Comparison of ENCODE assay signal across 17 cellular contexts in the genomic region with DNA sequence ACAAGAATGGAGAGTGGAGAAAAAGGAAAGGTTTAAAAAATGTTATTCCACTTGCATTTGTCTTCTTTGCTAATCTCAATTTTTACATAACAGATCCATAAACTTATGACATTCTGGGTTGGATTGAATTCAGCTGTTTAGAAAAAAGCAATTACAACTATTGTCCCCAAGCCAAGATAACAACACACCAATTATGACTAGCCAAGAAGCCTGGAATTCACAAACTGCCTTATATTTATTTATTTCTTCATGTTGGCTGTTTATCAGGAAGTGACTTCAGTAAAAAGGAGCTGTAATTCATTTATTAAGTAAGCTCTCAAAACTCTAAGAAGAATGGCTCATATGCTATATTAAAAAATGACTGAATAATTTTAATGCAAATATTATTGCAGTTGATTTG.
DNase-seq lines count a peak whose midpoint lies in the region; TF ChIP-seq lines count a peak whose summit lies in the region.
"Had no signal": no experiment of that assay in that cellular context is flagged by ENCODE, and none has a peak within 500 bp of the region (broad histone marks: within the 10 kb centered on the region; RNA-seq: fewer than 3 reads in every experiment).

No MANE protein-coding gene starts in this region.

- DNase-seq in EH (ENCODE audit: low read depth) = peak; percentile 32
- peak; percentile 50 for DNase-seq in LHCN-M2 (ENCODE audit: low read depth)
- DNase-seq in fibroblast of mammary gland (ENCODE audit: low read depth) = peak; percentile 65
- DNase-seq in coronary artery (ENCODE audit: low spot score) = no peak
- DNase-seq in right atrium auricular region (ENCODE audit: low spot score) = no peak
- DNase-seq in NCI-H1436 treated with DMSO at 0.1 percent for 48 hours (lab: John Stamatoyannopoulos, UW) = no peak
- DNase-seq: ACHN; Calu3; CD4-positive, alpha-beta memory T cell; MV-4-11; NCI-H146; NCI-H2081; NCI-H524 had no signal

- H3K9me3 ChIP-seq in right atrium auricular region = peaks cover 0 to 8% of the 10 kb centered on the region in 2 donors

- H3K27me3 ChIP-seq in right atrium auricular region = no peaks in the 10 kb centered on the region

- H3K4me1 ChIP-seq in right atrium auricular region = no peaks in the 10 kb centered on the region

- H3K27me3 Mint-ChIP-seq in nephron (ENCODE audit: low read depth) = no peaks in the 10 kb centered on the region
- H3K27me3 Mint-ChIP-seq: B cell; CD4-positive, alpha-beta memory T cell had no signal

- H3K27ac ChIP-seq in coronary artery = no peak overlapping the region
- no peak overlapping the region for H3K27ac ChIP-seq in right atrium auricular region
- H3K27ac ChIP-seq: SK-N-MC had no signal

- no peaks in the 10 kb centered on the region for H3K36me3 Mint-ChIP-seq in nephron (ENCODE audit: low read depth)
- H3K36me3 Mint-ChIP-seq: CD4-positive, alpha-beta memory T cell had no signal

- no peaks in the 10 kb centered on the region for H3K36me3 ChIP-seq in right atrium auricular region

- H3K27ac Mint-ChIP-seq in nephron = peak overlapping the region; percentile 16 to 52 (median 36)
- H3K27ac Mint-ChIP-seq: B cell; CD4-positive, alpha-beta memory T cell had no signal

- H3K4me1 Mint-ChIP-seq in nephron = peaks cover 6% of the 10 kb centered on the region
- H3K4me1 Mint-ChIP-seq: B cell; CD4-positive, alpha-beta memory T cell had no signal

- TF ChIP-seq CTCF in fibroblast of mammary gland (conservative IDR thresholded peaks at IDR 0.05; ENCODE audit: control insufficient read depth, insufficient read depth, low read depth, low read length) (no peak), nephron (IDR thresholded peaks at IDR 0.05; ENCODE audit: unreplicated experiment in 3 of 3) (no peak), coronary artery (IDR thresholded peaks at IDR 0.05) (no peak), right atrium auricular region (IDR thresholded peaks at IDR 0.05) (no peak)

- peaks cover 2% of the 10 kb centered on the region for H3K9me3 Mint-ChIP-seq in nephron

- H3K4me3 Mint-ChIP-seq in nephron = no peak overlapping the region
- H3K4me3 Mint-ChIP-seq: B cell; CD4-positive, alpha-beta memory T cell had no signal

- H3K4me3 ChIP-seq in fibroblast of mammary gland (ENCODE audit: control insufficient read depth, low read depth, low read length) = no peak overlapping the region
- H3K4me3 ChIP-seq in coronary artery = no peak overlapping the region
- H3K4me3 ChIP-seq in right atrium auricular region = no peak overlapping the region
- H3K4me3 ChIP-seq: K562, SK-N-MC had no signal

Comparison
In these comparisons a context has a peak if more than half of its experiments do, and no peak if none do; other contexts are left out.
1. DNase-seq: peak in EH (single experiment), LHCN-M2 (single experiment) and fibroblast of mammary gland (single experiment); none in coronary artery (single experiment), right atrium auricular region (single experiment) and NCI-H1436 treated with DMSO at 0.1 percent for 48 hours (single experiment).